In the genomic region with DNA sequence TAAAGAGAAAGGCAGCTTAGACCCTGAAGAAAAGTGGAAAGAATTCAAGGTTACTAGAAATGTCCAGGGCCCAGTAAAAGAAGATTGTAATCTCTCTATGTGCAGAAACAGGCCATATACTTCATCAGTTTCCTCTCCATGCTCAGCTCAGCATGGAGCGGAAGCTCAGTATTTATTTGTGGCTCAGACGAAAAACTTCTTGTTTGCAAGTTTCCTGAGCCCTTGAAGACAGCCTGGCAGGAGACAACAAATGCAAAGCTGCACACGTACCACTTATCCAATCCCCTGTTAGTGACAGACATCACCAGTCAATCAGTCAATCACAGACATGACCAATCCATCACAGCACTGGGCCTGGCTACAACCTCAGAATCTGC, we compare ENCODE assay signal across 11 cellular contexts. TPM values are rescaled to one million over a fixed set of nuclear protein-coding genes. Genes with fewer than 3 reads are reported as not detected.
DNase-seq lines count a peak whose midpoint lies in the region; ATAC-seq and TF ChIP-seq lines count a peak whose summit lies in the region.
"Had no signal": no experiment of that assay in that cellular context is flagged by ENCODE, and none has a peak within 500 bp of the region (broad histone marks: within the 10 kb centered on the region; RNA-seq: fewer than 3 reads in every experiment).

No MANE protein-coding gene starts in this region.

- CTCF ChIA-PET in activated CD4-positive, alpha-beta T cell treated with anti-CD3 and anti-CD28 coated beads for 36 hours (lab: Charles Lee): interaction anchor here (0.8 kb wide), 1 partner anchor 73 kb away, joined by 3 read pairs; no protein-coding TSS in a partner anchor

- peak; percentile 52 for ATAC-seq in left lobe of liver
- ATAC-seq in HG02973 (IDR thresholded peaks at IDR 0.05; ENCODE audit: unreplicated experiment): no peak
- no peak for ATAC-seq in activated CD4-positive, alpha-beta T cell treated with anti-CD3 and anti-CD28 coated beads for 36 hours
- ATAC-seq: activated naive CD4-positive, alpha-beta T cell treated with anti-CD3 and anti-CD28 coated beads, Interleukin-2, amount 50 U/mL, for 72 hours had no signal

- H3K27me3 Mint-ChIP-seq in activated CD4-positive, alpha-beta T cell treated with anti-CD3 and anti-CD28 coated beads for 36 hours: no peaks in the 10 kb centered on the region

- no peaks in the 10 kb centered on the region for H3K9me3 ChIP-seq in skeletal muscle satellite cell (replicated peaks; ENCODE audit: low read length)

- H3K27ac Mint-ChIP-seq in activated CD4-positive, alpha-beta T cell treated with anti-CD3 and anti-CD28 coated beads for 36 hours: no peak overlapping the region
- H3K27ac Mint-ChIP-seq: activated naive CD4-positive, alpha-beta T cell treated with anti-CD3 and anti-CD28 coated beads, Interleukin-2, amount 50 U/mL, for 72 hours had no signal

- DNase-seq in D341Med (ENCODE audit: low spot score): peak; percentile 18
- no peak for DNase-seq in left lobe of liver (ENCODE audit: low spot score)
- no peak for DNase-seq in lower leg skin (ENCODE audit: low spot score in 2 of 2)
- no peak for DNase-seq in kidney tubule cell (ENCODE audit: low spot score)
- no peak for DNase-seq in activated CD4-positive, alpha-beta T cell treated with anti-CD3 and anti-CD28 coated beads for 36 hours
- DNase-seq: activated CD4-positive, alpha-beta T cell treated with anti-CD3 and anti-CD28 coated beads for 48 hours; stimulated activated naive CD4-positive, alpha-beta T cell had no signal

- peak overlapping the region; percentile 24 for H3K9ac ChIP-seq in skeletal muscle satellite cell (ENCODE audit: low read depth, low read length)

- no peak for TF ChIP-seq CTCF in lower leg skin (IDR thresholded peaks at IDR 0.05)

- H3K36me3 ChIP-seq in skeletal muscle satellite cell (ENCODE audit: insufficient read depth, low read length): no peaks in the 10 kb centered on the region

- H3K4me3 ChIP-seq in skeletal muscle satellite cell (ENCODE audit: low read length): no peak overlapping the region
- H3K4me3 ChIP-seq in lower leg skin (ENCODE audit: low read depth, poor library complexity, severe bottlenecking): no peak overlapping the region

- WGBS in lower leg skin, 2 donors: 56 to 58% methylated on average over 3 of the region's 3 CpGs

- no peak overlapping the region for H3K4me3 Mint-ChIP-seq in activated CD4-positive, alpha-beta T cell treated with anti-CD3 and anti-CD28 coated beads for 36 hours

- H3K9me3 Mint-ChIP-seq in activated CD4-positive, alpha-beta T cell treated with anti-CD3 and anti-CD28 coated beads for 36 hours (ENCODE audit: low read depth): no peaks in the 10 kb centered on the region

- peak overlapping the region; percentile 45 for H3K4me2 ChIP-seq in skeletal muscle satellite cell (ENCODE audit: low read length)

- no peaks in the 10 kb centered on the region for H3K36me3 Mint-ChIP-seq in activated CD4-positive, alpha-beta T cell treated with anti-CD3 and anti-CD28 coated beads for 36 hours (ENCODE audit: low read depth)
- H3K36me3 Mint-ChIP-seq: activated naive CD4-positive, alpha-beta T cell treated with anti-CD3 and anti-CD28 coated beads, Interleukin-2, amount 50 U/mL, for 72 hours had no signal

- intact Hi-C loops in lower leg skin (cut with DNase I; ENCODE audit: low total_unique reads): no loop called here
- intact Hi-C loops in activated CD4-positive, alpha-beta T cell treated with anti-CD3 and anti-CD28 coated beads for 36 hours (cut with DNase I, micrococcal nuclease): no loop called here

- H3K4me1 ChIP-seq in skeletal muscle satellite cell (ENCODE audit: control insufficient read depth, insufficient read depth, low read length): peaks cover 17% of the 10 kb centered on the region

- H3K27me3 ChIP-seq in skeletal muscle satellite cell (ENCODE audit: control insufficient read depth, insufficient read depth, low read length): no peaks in the 10 kb centered on the region

- POLR2A ChIA-PET in activated CD4-positive, alpha-beta T cell treated with anti-CD3 and anti-CD28 coated beads for 36 hours (lab: Charles Lee): no interaction called here

- H3K4me1 Mint-ChIP-seq in activated CD4-positive, alpha-beta T cell treated with anti-CD3 and anti-CD28 coated beads for 36 hours: peaks cover 4% of the 10 kb centered on the region

- peak overlapping the region; percentile 40 for H3K27ac ChIP-seq in angular gyrus (ENCODE audit: low read depth, low read length)

- no peak for TF ChIP-seq POLR2A in lower leg skin (IDR thresholded peaks at IDR 0.05)

RNA-seq across cellular contexts. Expression of a gene that starts 8.1 kb away (rescaled TPM):
- total RNA-seq in left lobe of liver: 8.5 TPM
- total RNA-seq in skeletal muscle satellite cell (2012; rRNA removed): 0.25 and 2.0 TPM in 2 replicates
- 10 to 100 TPM; 12.6 to 27.5 (median 19.9) TPM for total RNA-seq in lower leg skin
- under 1 TPM; 0.57 to 0.90 TPM for total RNA-seq in activated CD4-positive, alpha-beta T cell treated with anti-CD3 and anti-CD28 coated beads for 36 hours
